ENCODE assay signal across 1 cellular context in genomic region chr7:148276291-148277041, GRCh38.
TF ChIP-seq lines count a peak whose summit lies in the region.

No MANE protein-coding gene starts in this region.

TF ChIP-seq in SK-N-SH, 30 proteins besides CTCF, POLR2A, EP300 and RAD21 (continued from another document):
- TF ChIP-seq, protein P1, sequence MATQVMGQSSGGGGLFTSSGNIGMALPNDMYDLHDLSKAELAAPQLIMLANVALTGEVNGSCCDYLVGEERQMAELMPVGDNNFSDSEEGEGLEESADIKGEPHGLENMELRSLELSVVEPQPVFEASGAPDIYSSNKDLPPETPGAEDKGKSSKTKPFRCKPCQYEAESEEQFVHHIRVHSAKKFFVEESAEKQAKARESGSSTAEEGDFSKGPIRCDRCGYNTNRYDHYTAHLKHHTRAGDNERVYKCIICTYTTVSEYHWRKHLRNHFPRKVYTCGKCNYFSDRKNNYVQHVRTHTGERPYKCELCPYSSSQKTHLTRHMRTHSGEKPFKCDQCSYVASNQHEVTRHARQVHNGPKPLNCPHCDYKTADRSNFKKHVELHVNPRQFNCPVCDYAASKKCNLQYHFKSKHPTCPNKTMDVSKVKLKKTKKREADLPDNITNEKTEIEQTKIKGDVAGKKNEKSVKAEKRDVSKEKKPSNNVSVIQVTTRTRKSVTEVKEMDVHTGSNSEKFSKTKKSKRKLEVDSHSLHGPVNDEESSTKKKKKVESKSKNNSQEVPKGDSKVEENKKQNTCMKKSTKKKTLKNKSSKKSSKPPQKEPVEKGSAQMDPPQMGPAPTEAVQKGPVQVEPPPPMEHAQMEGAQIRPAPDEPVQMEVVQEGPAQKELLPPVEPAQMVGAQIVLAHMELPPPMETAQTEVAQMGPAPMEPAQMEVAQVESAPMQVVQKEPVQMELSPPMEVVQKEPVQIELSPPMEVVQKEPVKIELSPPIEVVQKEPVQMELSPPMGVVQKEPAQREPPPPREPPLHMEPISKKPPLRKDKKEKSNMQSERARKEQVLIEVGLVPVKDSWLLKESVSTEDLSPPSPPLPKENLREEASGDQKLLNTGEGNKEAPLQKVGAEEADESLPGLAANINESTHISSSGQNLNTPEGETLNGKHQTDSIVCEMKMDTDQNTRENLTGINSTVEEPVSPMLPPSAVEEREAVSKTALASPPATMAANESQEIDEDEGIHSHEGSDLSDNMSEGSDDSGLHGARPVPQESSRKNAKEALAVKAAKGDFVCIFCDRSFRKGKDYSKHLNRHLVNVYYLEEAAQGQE (IDR thresholded peaks at IDR 0.05; ENCODE audit: low read depth, low read length) = no peak
- no peak for TF ChIP-seq RXRA (IDR thresholded peaks at IDR 0.05; ENCODE audit: borderline replicate concordance, low read depth)
